21 cellular contexts compared by ENCODE assay signal in genomic region chr13:73133536-73133935, GRCh38.
A peak's percentile ranks its signal among the peaks of the same experiment; 100 is the strongest.
DNase-seq lines count a peak whose midpoint lies in the region; ATAC-seq, FAIRE-seq and TF ChIP-seq lines count a peak whose summit lies in the region.
"Had no signal": no experiment of that assay in that cellular context is flagged by ENCODE, and none has a peak within 500 bp of the region (broad histone marks: within the 10 kb centered on the region; RNA-seq: fewer than 3 reads in every experiment).

No MANE protein-coding gene starts in this region.

- no peak for TF ChIP-seq EP300 in HepG2 (IDR thresholded peaks at IDR 0.05; ENCODE audit: low read depth in 2 of 2, low read length in 2 of 2)
- TF ChIP-seq EP300 in HepG2 (CRISPR knock-in tag; IDR thresholded peaks at IDR 0.05; ENCODE audit: borderline replicate concordance) = no peak
- TF ChIP-seq EP300 in SK-N-SH (IDR thresholded peaks at IDR 0.05; ENCODE audit: borderline replicate concordance in 1 of 2, low read depth in 1 of 2, low read length in 1 of 2) = no peak

- H4K20me1 ChIP-seq in HepG2 (ENCODE audit: insufficient read depth, low read length) = no peaks in the 10 kb centered on the region
- H4K20me1 ChIP-seq in keratinocyte (ENCODE audit: control insufficient read depth, extremely low read depth, insufficient read depth, low read length) = no peaks in the 10 kb centered on the region
- no peaks in the 10 kb centered on the region for H4K20me1 ChIP-seq in SK-N-SH (ENCODE audit: insufficient read depth)

- in situ Hi-C loops in HepG2 (cut with HindIII; ENCODE audit: extremely low pct_ligation_motif_present, low pct_unique_long_range_greater_than_20kb) = no loop called here

- ATAC-seq in right lobe of liver (peak in 3 of 4 donors; percentile 44 to 57 (median 54)), HepG2 (no peak), HG02852 (IDR thresholded peaks at IDR 0.05; ENCODE audit: unreplicated experiment) (no peak), GM21723 (IDR thresholded peaks at IDR 0.05; ENCODE audit: unreplicated experiment) (no peak)
- ATAC-seq: activated naive CD4-positive, alpha-beta T cell treated with anti-CD3 and anti-CD28 coated beads, Interleukin-2, amount 50 U/mL, for 72 hours; activated T-cell treated with anti-CD3 and anti-CD28 coated beads, Interleukin-2, amount 50 U/mL, for 72 hours had no signal

- H3K4me2 ChIP-seq in HepG2 (ENCODE audit: low read depth, low read length) (no peak overlapping the region), keratinocyte (ENCODE audit: control insufficient read depth, extremely low read depth, insufficient read depth, low read depth, low read length) (no peak overlapping the region), SK-N-SH (no peak overlapping the region)
- H3K4me2 ChIP-seq: KMS-11 had no signal

- H3K9ac ChIP-seq in HepG2 (ENCODE audit: insufficient read depth, low read depth, low read length) (no peak overlapping the region), keratinocyte (ENCODE audit: control insufficient read depth, extremely low read depth, insufficient read depth, low read length) (no peak overlapping the region), SK-N-SH (no peak overlapping the region)
- H3K9ac ChIP-seq: KMS-11 had no signal

- CTCF ChIA-PET in HepG2 (lab: Yijun Ruan, JAX; ENCODE audit: low intra/inter-chr PET ratio, low total read pairs) = no interaction called here
- CTCF ChIA-PET in SK-N-SH (lab: Yijun Ruan, JAX) = no interaction called here

- H3K36me3 ChIP-seq in right lobe of liver (no peaks in the 10 kb centered on the region), HepG2 (replicated peaks in 1 of 2; ENCODE audit: control insufficient read depth in 1 of 2, insufficient read depth in 2 of 2, low read length in 2 of 2) (no peaks in the 10 kb centered on the region), keratinocyte (ENCODE audit: control insufficient read depth in 2 of 2, extremely low read depth in 1 of 2, insufficient read depth in 2 of 2, low read length in 2 of 2) (no peaks in the 10 kb centered on the region), SK-N-SH (replicated peaks in 1 of 2; ENCODE audit: control insufficient read depth in 1 of 2, insufficient read depth in 2 of 2, low read length in 1 of 2) (no peaks in the 10 kb centered on the region)
- H3K36me3 ChIP-seq: spleen, vagina had no signal

- BruUV-seq in HepG2 (replicated peaks; lab: Mats Ljungman, UMichigan) = no TSS peak

- no peak overlapping the region for H2AFZ ChIP-seq in HepG2 (ENCODE audit: low read length)
- H2AFZ ChIP-seq in keratinocyte (ENCODE audit: control insufficient read depth, low read length) = no peak overlapping the region
- H2AFZ ChIP-seq in SK-N-SH (ENCODE audit: low read depth) = no peak overlapping the region

- H3K9me1 ChIP-seq in keratinocyte (ENCODE audit: control insufficient read depth, extremely low read depth, insufficient read depth, low read length) = no peaks in the 10 kb centered on the region

- intact Hi-C loops in right lobe of liver (cut with DNase I) (no loop called here), HepG2 (cut with micrococcal nuclease; ENCODE audit: unreplicated experiment) (no loop called here)

- H3K4me3 ChIP-seq in right lobe of liver (no peak overlapping the region), HepG2 (replicated peaks in 1 of 3; ENCODE audit: insufficient read depth in 1 of 3, low read depth in 2 of 3, low read length in 3 of 3) (no peak overlapping the region), keratinocyte (ENCODE audit: control insufficient read depth in 2 of 3, extremely low read depth in 1 of 3, insufficient read depth in 2 of 3, low read depth in 1 of 3, low read length in 3 of 3) (no peak overlapping the region), SK-N-SH (ENCODE audit: low read depth in 2 of 2, low read length in 1 of 2) (no peak overlapping the region)
- H3K4me3 ChIP-seq: spleen, vagina had no signal

- H3K79me2 ChIP-seq in HepG2 (ENCODE audit: insufficient read depth, low read length) (no peaks in the 10 kb centered on the region), keratinocyte (ENCODE audit: control insufficient read depth, insufficient read depth, low read length) (no peaks in the 10 kb centered on the region), SK-N-SH (ENCODE audit: insufficient read depth) (no peaks in the 10 kb centered on the region)

- FAIRE-seq in HepG2 (lab: Jason Lieb, UNC) = no peak
- FAIRE-seq in keratinocyte (lab: Jason Lieb, UNC) = peak; percentile 34
- FAIRE-seq in urothelium cell line (lab: Jason Lieb, UNC) = no peak
- FAIRE-seq: colon had no signal

- no peaks in the 10 kb centered on the region for H3K9me3 ChIP-seq in right lobe of liver
- no peaks in the 10 kb centered on the region for H3K9me3 ChIP-seq in HepG2 (ENCODE audit: low read length)
- no peaks in the 10 kb centered on the region for H3K9me3 ChIP-seq in keratinocyte (ENCODE audit: control insufficient read depth, low read depth, low read length)
- no peaks in the 10 kb centered on the region for H3K9me3 ChIP-seq in SK-N-SH
- H3K9me3 ChIP-seq: vagina had no signal

- TF ChIP-seq POLR2A in right lobe of liver (IDR thresholded peaks at IDR 0.05) (no peak), HepG2 (IDR thresholded peaks at IDR 0.05; ENCODE audit: insufficient read depth in 1 of 2, low read depth in 2 of 2, low read length in 2 of 2) (no peak)

- H3F3A ChIP-seq in SK-N-SH (replicated peaks; ENCODE audit: insufficient read depth) = no peaks in the 10 kb centered on the region

- DNase-seq in right lobe of liver (no peak), HepG2 (ENCODE audit: low spot score) (no peak), T1000 (lab: John Stamatoyannopoulos, UW) (peak; percentile 10), keratinocyte (ENCODE audit: low read depth, low spot score) (no peak), urothelium cell line (ENCODE audit: low spot score) (peak; percentile 20), SK-N-SH (no peak)
- DNase-seq: activated CD4-positive, CD25-positive, alpha-beta regulatory T cell; activated CD8-positive, alpha-beta memory T cell treated with anti-CD3 and anti-CD28 coated beads for 24 hours; activated T-cell treated with anti-CD3 and anti-CD28 coated beads, Interleukin-2, amount 50 U/mL, for 72 hours; hippocampal formation; kidney glomerular epithelial cell; NCI-H2107; spleen; stimulated activated CD4-positive, alpha-beta T cell treated with anti-CD3 and anti-CD28 coated beads, Interleukin-4, amount 100 ng/mL, for 4 hours had no signal

- POLR2A ChIA-PET in HepG2 (lab: Yijun Ruan, JAX) (no interaction called here), SK-N-SH (lab: Yijun Ruan, JAX) (no interaction called here)

- no peak for TF ChIP-seq RAD21 in HepG2 (CRISPR knock-in tag; IDR thresholded peaks at IDR 0.05)
- no peak for TF ChIP-seq RAD21 in SK-N-SH (IDR thresholded peaks at IDR 0.05; ENCODE audit: low read length)

- TF ChIP-seq CTCF in right lobe of liver (IDR thresholded peaks at IDR 0.05) (no peak), HepG2 (CRISPR knock-in tag; IDR thresholded peaks at IDR 0.05) (no peak), keratinocyte (optimal IDR thresholded peaks at IDR 0.05 in 1 of 3, IDR thresholded peaks at IDR 0.05 in 1 of 3, conservative IDR thresholded peaks at IDR 0.05 in 1 of 3; ENCODE audit: extremely low read depth in 1 of 3, insufficient read depth in 2 of 3, low read length in 3 of 3) (no peak), SK-N-SH (IDR thresholded peaks at IDR 0.05) (no peak)

- H3K4me1 ChIP-seq in right lobe of liver = no peaks in the 10 kb centered on the region
- H3K4me1 ChIP-seq in HepG2 (ENCODE audit: insufficient read depth, low read length) = peaks cover 6% of the 10 kb centered on the region
- H3K4me1 ChIP-seq in keratinocyte (ENCODE audit: control insufficient read depth, extremely low read depth, insufficient read depth, low read length) = no peaks in the 10 kb centered on the region
- H3K4me1 ChIP-seq in SK-N-SH (ENCODE audit: control insufficient read depth in 1 of 2, insufficient read depth in 2 of 2, low read depth in 1 of 2, low read length in 1 of 2) = no peaks in the 10 kb centered on the region
- H3K4me1 ChIP-seq: spleen, vagina had no signal

- H3K27me3 ChIP-seq in right lobe of liver (no peaks in the 10 kb centered on the region), HepG2 (ENCODE audit: control insufficient read depth in 1 of 2, insufficient read depth in 2 of 2, low read length in 2 of 2) (no peaks in the 10 kb centered on the region), keratinocyte (ENCODE audit: control insufficient read depth, extremely low read depth, insufficient read depth, low read length) (no peaks in the 10 kb centered on the region), SK-N-SH (ENCODE audit: insufficient read depth) (no peaks in the 10 kb centered on the region)
- H3K27me3 ChIP-seq: spleen, vagina had no signal

- WGBS in right lobe of liver (ENCODE audit: insufficient coverage, low coverage, low lambda C conversion rate, missing lambda C conversion rate) = 27% methylated on average over 1 of the region's 1 CpG
- 35% methylated on average over 1 of the region's 1 CpG for WGBS in HepG2 (ENCODE audit: low lambda C conversion rate)
- WGBS in SK-N-SH (ENCODE audit: low lambda C conversion rate) = 50% methylated on average over 1 of the region's 1 CpG

- dilution Hi-C loops in keratinocyte (cut with MboI; ENCODE audit: extremely low pct_ligation_motif_present, low sequenced_read_pairs) = no loop called here

- H3K27ac ChIP-seq in right lobe of liver = no peak overlapping the region
- no peak overlapping the region for H3K27ac ChIP-seq in HepG2 (ENCODE audit: extremely low read length, insufficient read depth, low read length)
- H3K27ac ChIP-seq in keratinocyte (ENCODE audit: control insufficient read depth, insufficient read depth, low read length) = no peak overlapping the region
- no peak overlapping the region for H3K27ac ChIP-seq in SK-N-SH (ENCODE audit: low read depth in 2 of 2, low read length in 1 of 2)
- H3K27ac ChIP-seq: C4-2B, KMS-11, spleen, vagina had no signal

- H3K9me2 ChIP-seq in SK-N-SH = no peaks in the 10 kb centered on the region

TF ChIP-seq in HepG2, 621 proteins besides CTCF, POLR2A, EP300 and RAD21 (continues in another document):
- TF ChIP-seq DR1 (CRISPR knock-in tag; IDR thresholded peaks at IDR 0.05) (no peak), CBX2 (IDR thresholded peaks at IDR 0.05; ENCODE audit: low read depth, low read length) (no peak), CBX2 (CRISPR knock-in tag; IDR thresholded peaks at IDR 0.05; ENCODE audit: low read depth) (no peak), ZNF432 (CRISPR knock-in tag; IDR thresholded peaks at IDR 0.05; ENCODE audit: borderline replicate concordance) (no peak)

TF ChIP-seq in SK-N-SH, 30 proteins besides CTCF, POLR2A, EP300 and RAD21:
- TF ChIP-seq MEF2A (IDR thresholded peaks at IDR 0.05; ENCODE audit: borderline replicate concordance, low read depth) = no peak
- no peak for TF ChIP-seq SMC3 (IDR thresholded peaks at IDR 0.05; ENCODE audit: low read depth, low read length)
- no peak for TF ChIP-seq SIN3A (IDR thresholded peaks at IDR 0.05; ENCODE audit: borderline replicate concordance, low read depth, low read length)
- no peak for TF ChIP-seq TCF12 (IDR thresholded peaks at IDR 0.05)
- TF ChIP-seq TEAD4 (IDR thresholded peaks at IDR 0.05; ENCODE audit: borderline replicate concordance, insufficient read depth) = no peak

Comparison
In these comparisons a context has a peak if more than half of its experiments do, and no peak if none do; other contexts are left out.
1. ATAC-seq: peak in right lobe of liver (3 of 4); none in HepG2 (single experiment), HG02852 (single experiment) and GM21723 (single experiment).
2. DNase-seq: peak in T1000 (single experiment) and urothelium cell line (single experiment); none in right lobe of liver (0 of 3), HepG2 (single experiment), keratinocyte (single experiment) and SK-N-SH (single experiment).